In genomic region chr20:30289049-30289448, GRCh38 we compare ENCODE assay signal across 8 cellular contexts.
DNase-seq lines count a peak whose midpoint lies in the region; ATAC-seq and TF ChIP-seq lines count a peak whose summit lies in the region.
"Not testable (repeated sequence)": the region's sequence is repeated elsewhere in the genome, so short reads cannot be mapped to it uniquely, and the experiment has no call there.

No MANE protein-coding gene starts in this region.

- not testable (repeated sequence) for H3K9me3 ChIP-seq in DND-41 (ENCODE audit: insufficient read depth, low read length, severe bottlenecking); Peyer's patch; lower lobe of right lung; sigmoid colon; thymus (ENCODE audit: control insufficient read depth)

- CTCF ChIA-PET in activated CD8-positive, alpha-beta T cell treated with anti-CD3 and anti-CD28 coated beads for 36 hours (lab: Charles Lee), result not testable (repeated sequence)

- TF ChIP-seq POLR2A in Peyer's patch (IDR thresholded peaks at IDR 0.05); sigmoid colon (IDR thresholded peaks at IDR 0.05): not testable (repeated sequence)

- peak overlapping the region; percentile 77 for H3K27ac Mint-ChIP-seq in activated CD8-positive, alpha-beta T cell treated with anti-CD3 and anti-CD28 coated beads for 36 hours
- H3K27ac Mint-ChIP-seq in activated naive CD8-positive, alpha-beta T cell treated with anti-CD3 and anti-CD28 coated beads, Interleukin-2, amount 50 U/mL, for 24 hours, result peak overlapping the region; percentile 85

- not testable (repeated sequence) for H4K20me1 ChIP-seq in DND-41 (ENCODE audit: insufficient read depth, low read length)

- 11 to 23% methylated on average over 11 of the region's 11 CpGs for WGBS in sigmoid colon, 2 donors
- 8% methylated on average over 11 of the region's 11 CpGs for WGBS in thymus

- H3K27me3 ChIP-seq in DND-41 (ENCODE audit: insufficient read depth, low read length, poor library complexity); Peyer's patch; lower lobe of right lung (ENCODE audit: low read depth); sigmoid colon; thymus (ENCODE audit: control insufficient read depth, insufficient read depth): not testable (repeated sequence)

- DNase-seq in DND-41, result peak; percentile 65
- not testable (repeated sequence) for DNase-seq in Peyer's patch; activated naive CD8-positive, alpha-beta T cell treated with anti-CD3 and anti-CD28 coated beads, Interleukin-2, amount 50 U/mL, for 24 hours; epithelial cell of proximal tubule (ENCODE audit: low read depth); lower lobe of right lung; sigmoid colon
- peak; percentile 55 for DNase-seq in activated CD8-positive, alpha-beta T cell treated with anti-CD3 and anti-CD28 coated beads for 36 hours

- H3K27me3 Mint-ChIP-seq in activated CD8-positive, alpha-beta T cell treated with anti-CD3 and anti-CD28 coated beads for 36 hours; activated naive CD8-positive, alpha-beta T cell treated with anti-CD3 and anti-CD28 coated beads, Interleukin-2, amount 50 U/mL, for 24 hours: not testable (repeated sequence)

- POLR2A ChIA-PET in activated CD8-positive, alpha-beta T cell treated with anti-CD3 and anti-CD28 coated beads for 36 hours (lab: Charles Lee), result not testable (repeated sequence)

- H3K4me3 Mint-ChIP-seq in activated CD8-positive, alpha-beta T cell treated with anti-CD3 and anti-CD28 coated beads for 36 hours, result peak overlapping the region; percentile 71
- peak overlapping the region; percentile 79 for H3K4me3 Mint-ChIP-seq in activated naive CD8-positive, alpha-beta T cell treated with anti-CD3 and anti-CD28 coated beads, Interleukin-2, amount 50 U/mL, for 24 hours

- TF ChIP-seq CTCF in DND-41 (IDR thresholded peaks at IDR 0.05; ENCODE audit: borderline replicate concordance, extremely low read depth, low read length, poor library complexity, severe bottlenecking); Peyer's patch (IDR thresholded peaks at IDR 0.05); activated CD8-positive, alpha-beta T cell treated with anti-CD3 and anti-CD28 coated beads for 36 hours (IDR thresholded peaks at IDR 0.05); epithelial cell of proximal tubule (conservative IDR thresholded peaks at IDR 0.05; ENCODE audit: low read depth, low read length); lower lobe of right lung (IDR thresholded peaks at IDR 0.05); sigmoid colon (IDR thresholded peaks at IDR 0.05): not testable (repeated sequence)

- H3K36me3 ChIP-seq in DND-41 (ENCODE audit: insufficient read depth, low read length), result peaks cover 11% of the 10 kb centered on the region
- H3K36me3 ChIP-seq in Peyer's patch; lower lobe of right lung; sigmoid colon; thymus (ENCODE audit: control insufficient read depth, insufficient read depth): not testable (repeated sequence)

- intact Hi-C loops in activated CD8-positive, alpha-beta T cell treated with anti-CD3 and anti-CD28 coated beads for 36 hours (cut with micrococcal nuclease); lower lobe of right lung (cut with DNase I); sigmoid colon (cut with DNase I): not testable (repeated sequence)

- TF ChIP-seq EP300 in sigmoid colon (IDR thresholded peaks at IDR 0.05), result not testable (repeated sequence)

- H3K27ac ChIP-seq in DND-41 (ENCODE audit: low read length), result peak overlapping the region; percentile 98
- H3K27ac ChIP-seq in Peyer's patch, result peak overlapping the region in 3 of 4 donors; percentile 42 to 89 (median 80)
- H3K27ac ChIP-seq in lower lobe of right lung, result peak overlapping the region; percentile 65
- H3K27ac ChIP-seq in sigmoid colon, result peak overlapping the region in 3 of 4 donors; percentile 60 to 84 (median 84)
- peak overlapping the region; percentile 82 for H3K27ac ChIP-seq in thymus (ENCODE audit: low read depth)

- H3K36me3 Mint-ChIP-seq in activated CD8-positive, alpha-beta T cell treated with anti-CD3 and anti-CD28 coated beads for 36 hours (ENCODE audit: low read depth); activated naive CD8-positive, alpha-beta T cell treated with anti-CD3 and anti-CD28 coated beads, Interleukin-2, amount 50 U/mL, for 24 hours (ENCODE audit: low read depth): not testable (repeated sequence)

- H3K9me3 Mint-ChIP-seq in activated CD8-positive, alpha-beta T cell treated with anti-CD3 and anti-CD28 coated beads for 36 hours; activated naive CD8-positive, alpha-beta T cell treated with anti-CD3 and anti-CD28 coated beads, Interleukin-2, amount 50 U/mL, for 24 hours: not testable (repeated sequence)

- H3K79me2 ChIP-seq in DND-41 (ENCODE audit: insufficient read depth, low read length), result peaks cover 48% of the 10 kb centered on the region

- H3K4me2 ChIP-seq in DND-41 (ENCODE audit: insufficient read depth, low read length), result peak overlapping the region; percentile 88

- H3K9ac ChIP-seq in DND-41 (ENCODE audit: low read depth, low read length), result peak overlapping the region; percentile 82

- peak overlapping the region; percentile 86 for H2AFZ ChIP-seq in DND-41 (ENCODE audit: low read depth, low read length)

- ATAC-seq in DND-41 (ENCODE audit: insufficient read depth, low read depth); activated CD8-positive, alpha-beta T cell treated with anti-CD3 and anti-CD28 coated beads for 36 hours; activated naive CD8-positive, alpha-beta T cell treated with anti-CD3 and anti-CD28 coated beads, Interleukin-2, amount 50 U/mL, for 24 hours; lower lobe of right lung: not testable (repeated sequence)

- H3K4me1 ChIP-seq in DND-41 (ENCODE audit: insufficient read depth, low read length) (peaks cover 53% of the 10 kb centered on the region), sigmoid colon (peaks cover 0 to 43% (median 7%) of the 10 kb centered on the region in 4 donors)
- not testable (repeated sequence) for H3K4me1 ChIP-seq in Peyer's patch; lower lobe of right lung; thymus (ENCODE audit: control insufficient read depth, insufficient read depth, low read length)

- H3K4me3 ChIP-seq in DND-41 (ENCODE audit: low read depth in 1 of 2, low read length in 2 of 2) (peak overlapping the region; percentile 49 to 63; a peak in 3 of 4 replicates), Peyer's patch (peak overlapping the region in 2 of 4 donors; percentile 31 to 59), epithelial cell of proximal tubule (ENCODE audit: low read depth, low read length) (peak overlapping the region; percentile 54), lower lobe of right lung (peak overlapping the region; percentile 46), sigmoid colon (peak overlapping the region in 3 of 4 donors; percentile 31 to 52 (median 45))
- not testable (repeated sequence) for H3K4me3 ChIP-seq in thymus (ENCODE audit: low read length)

- H3K4me1 Mint-ChIP-seq in activated CD8-positive, alpha-beta T cell treated with anti-CD3 and anti-CD28 coated beads for 36 hours (ENCODE audit: low read depth), result peaks cover 15% of the 10 kb centered on the region
- peaks cover 18% of the 10 kb centered on the region for H3K4me1 Mint-ChIP-seq in activated naive CD8-positive, alpha-beta T cell treated with anti-CD3 and anti-CD28 coated beads, Interleukin-2, amount 50 U/mL, for 24 hours
